Comparison of ENCODE assay signal across 28 cellular contexts in genomic region chr1:10341062-10341600, GRCh38. TPM values are rescaled to one million over a fixed set of nuclear protein-coding genes. Genes with fewer than 3 reads are reported as not detected.
DNase-seq lines count a peak whose midpoint lies in the region; TF ChIP-seq lines count a peak whose summit lies in the region.
"Had no signal": no experiment of that assay in that cellular context is flagged by ENCODE, and none has a peak within 500 bp of the region (broad histone marks: within the 10 kb centered on the region; RNA-seq: fewer than 3 reads in every experiment).

No MANE protein-coding gene starts in this region.

- no peaks in the 10 kb centered on the region for H3K4me1 ChIP-seq in breast epithelium
- H3K4me1 ChIP-seq: suprapubic skin had no signal

- no peak overlapping the region for H3K27ac ChIP-seq in breast epithelium
- peak overlapping the region; percentile 69 for H3K27ac ChIP-seq in caudate nucleus (ENCODE audit: low read depth, low read length)
- peak overlapping the region; percentile 78 for H3K27ac ChIP-seq in layer of hippocampus (ENCODE audit: low read depth, low read length)
- H3K27ac ChIP-seq: A549, epithelial cell of prostate, neural progenitor cell, right atrium auricular region, suprapubic skin had no signal

- H3K27me3 Mint-ChIP-seq in MCF 10A (ENCODE audit: insufficient read depth, unreplicated experiment) = no peaks in the 10 kb centered on the region
- H3K27me3 Mint-ChIP-seq: activated CD4-positive, alpha-beta T cell treated with anti-CD3 and anti-CD28 coated beads for 36 hours; activated naive CD8-positive, alpha-beta T cell had no signal

- H3K4me3 Mint-ChIP-seq in MCF 10A (ENCODE audit: unreplicated experiment) = no peak overlapping the region
- H3K4me3 Mint-ChIP-seq: activated CD4-positive, alpha-beta T cell treated with anti-CD3 and anti-CD28 coated beads for 36 hours; activated naive CD8-positive, alpha-beta T cell; CD8-positive, alpha-beta T cell; neural progenitor cell; T-helper 1 cell treated with Interleukin-12 subunit alpha and Interleukin-12 subunit beta and Interleukin-4 antibody, amounts not matched to agents 30 μg/mL and 1 μg/mL, for 36 hours had no signal

- no peaks in the 10 kb centered on the region for H3K9me3 Mint-ChIP-seq in MCF 10A (ENCODE audit: unreplicated experiment)
- H3K9me3 Mint-ChIP-seq: CD8-positive, alpha-beta T cell; neural progenitor cell; T-helper 1 cell treated with Interleukin-12 subunit alpha and Interleukin-12 subunit beta and Interleukin-4 antibody, amounts not matched to agents 30 μg/mL and 1 μg/mL, for 36 hours had no signal

- H3K36me3 ChIP-seq in breast epithelium = peaks cover 7% of the 10 kb centered on the region

- no peak for TF ChIP-seq POLR2A in breast epithelium (IDR thresholded peaks at IDR 0.05)

- intact Hi-C loops in MCF 10A (cut with micrococcal nuclease) (no loop called here), breast epithelium (cut with DNase I; ENCODE audit: low total_unique reads) (no loop called here)

- H3K36me3 Mint-ChIP-seq in MCF 10A (ENCODE audit: insufficient read depth, unreplicated experiment) = peaks cover 64% of the 10 kb centered on the region

- no peak overlapping the region for H3K27ac Mint-ChIP-seq in MCF 10A (ENCODE audit: low read depth, unreplicated experiment)
- H3K27ac Mint-ChIP-seq: activated CD4-positive, alpha-beta T cell treated with anti-CD3 and anti-CD28 coated beads for 36 hours; activated naive CD8-positive, alpha-beta T cell; CD8-positive, alpha-beta T cell; neural progenitor cell; T-helper 1 cell treated with Interleukin-12 subunit alpha and Interleukin-12 subunit beta and Interleukin-4 antibody, amounts not matched to agents 30 μg/mL and 1 μg/mL, for 36 hours had no signal

- H3K27me3 ChIP-seq in breast epithelium = no peaks in the 10 kb centered on the region
- no peaks in the 10 kb centered on the region for H3K27me3 ChIP-seq in layer of hippocampus (ENCODE audit: control insufficient read depth, insufficient read depth, low read length)
- H3K27me3 ChIP-seq: neural progenitor cell, right atrium auricular region, suprapubic skin had no signal

- no peak overlapping the region for H3K4me3 ChIP-seq in breast epithelium
- H3K4me3 ChIP-seq: A549, lung, neural progenitor cell, right atrium auricular region, suprapubic skin had no signal

- H3K4me1 Mint-ChIP-seq in MCF 10A (ENCODE audit: insufficient read depth, unreplicated experiment) = peaks cover 8% of the 10 kb centered on the region
- H3K4me1 Mint-ChIP-seq: activated CD4-positive, alpha-beta T cell treated with anti-CD3 and anti-CD28 coated beads for 36 hours had no signal

- DNase-seq in MCF 10A (ENCODE audit: unreplicated experiment) = peak; percentile 47
- no peak for DNase-seq in breast epithelium (ENCODE audit: low spot score in 2 of 2)
- peak in 4 of 61 donors; percentile 4 to 63 (median 18) for DNase-seq in caudate nucleus (lab: John Stamatoyannopoulos, UW)
- no peak for DNase-seq in Kasumi-1 (lab: John Stamatoyannopoulos, UW)
- DNase-seq in NCI-H1436 (lab: John Stamatoyannopoulos, UW) = no peak
- DNase-seq in iPS-NIHi7 (ENCODE audit: extremely low spot score) = no peak
- no peak for DNase-seq in Ammon's horn (ENCODE audit: low spot score)
- DNase-seq: activated CD4-positive, alpha-beta T cell treated with anti-CD3 and anti-CD28 coated beads for 36 hours; activated T-cell treated with anti-CD3 and anti-CD28 coated beads for 4 hours; AML-193; aorta; CD8-positive, alpha-beta T cell; central memory CD4-positive, alpha-beta T cell; NCI-H1048; NCI-H2029 treated with DMSO at 0.1 percent for 48 hours; NCI-H226; NCI-H774; stimulated activated CD4-positive, alpha-beta T cell treated with anti-CD3 and anti-CD28 coated beads, Interleukin-12 subunit alpha, Interleukin-12 subunit beta, amount 100 ng/mL, for 4 hours; stimulated activated CD4-positive, alpha-beta T cell treated with anti-CD3 and anti-CD28 coated beads, Interleukin-4, amount 100 ng/mL, for 1 hour had no signal

- POLR2A ChIA-PET in MCF 10A (lab: Yijun Ruan, JAX) = interaction anchor here (0.6 to 2.6 kb wide), 3 partner anchors 11 to 131 kb away, joined by 3 to 10 read pairs (median 3); partner anchors contain the start of gene KIF1B

- no peaks in the 10 kb centered on the region for H3K9me3 ChIP-seq in breast epithelium
- H3K9me3 ChIP-seq: A549, right atrium auricular region, suprapubic skin had no signal

- CTCF ChIA-PET in MCF 10A (lab: Yijun Ruan, JAX) = interaction anchor here (0.7 kb wide), 2 partner anchors 21 to 902 kb away, joined by 3 to 4 read pairs; no protein-coding TSS in a partner anchor

- TF ChIP-seq CTCF in MCF 10A (IDR thresholded peaks at IDR 0.05; ENCODE audit: unreplicated experiment) (no peak), breast epithelium (IDR thresholded peaks at IDR 0.05) (no peak)

- BruUV-seq in MCF 10A (replicated peaks; lab: Mats Ljungman, UMichigan) = no TSS peak

RNA-seq across cellular contexts. Expression of gene PGD, which starts 57.7 kb away (rescaled TPM):
- 56.4 and 70.6 TPM in 2 replicates for total RNA-seq in MCF 10A (2022)
- total RNA-seq in breast epithelium = 100 to 1,000 TPM in 2 of 3 donors, 10 to 100 TPM in 1; 85.6 to 211 (median 101) TPM

Comparison
In these comparisons a context has a peak if more than half of its experiments do, and no peak if none do; other contexts are left out.
1. H3K27ac ChIP-seq: peak in caudate nucleus (single experiment) and layer of hippocampus (single experiment); none in breast epithelium (0 of 2).